Comparison of ENCODE assay signal across 11 cellular contexts in genomic region chr2:11539317-11540147, GRCh38. TPM values are rescaled to one million over a fixed set of nuclear protein-coding genes. Genes with fewer than 3 reads are reported as not detected.
A peak's percentile ranks its signal among the peaks of the same experiment; 100 is the strongest.
DNase-seq lines count a peak whose midpoint lies in the region; ATAC-seq and TF ChIP-seq lines count a peak whose summit lies in the region.
"Had no signal": no experiment of that assay in that cellular context is flagged by ENCODE, and none has a peak within 500 bp of the region (broad histone marks: within the 10 kb centered on the region; RNA-seq: fewer than 3 reads in every experiment).

No MANE protein-coding gene starts in this region.

- peaks cover 37% of the 10 kb centered on the region for H3K4me1 Mint-ChIP-seq in type B pancreatic cell (ENCODE audit: unreplicated experiment)
- no peaks in the 10 kb centered on the region for H3K4me1 Mint-ChIP-seq in activated CD4-positive, alpha-beta T cell treated with anti-CD3 and anti-CD28 coated beads, Interleukin-2, amount 10 ng/mL, durations not matched to agents 7 days and 5 days

- no peak for TF ChIP-seq POLR2A in sigmoid colon (IDR thresholded peaks at IDR 0.05)

- TF ChIP-seq CTCF in type B pancreatic cell (conservative IDR thresholded peaks at IDR 0.05) (no peak), sigmoid colon (IDR thresholded peaks at IDR 0.05) (no peak)

- H3K4me3 Mint-ChIP-seq in type B pancreatic cell = no peak overlapping the region
- H3K4me3 Mint-ChIP-seq in activated CD4-positive, alpha-beta T cell treated with anti-CD3 and anti-CD28 coated beads, Interleukin-2, amount 10 ng/mL, durations not matched to agents 7 days and 5 days = no peak overlapping the region
- H3K4me3 Mint-ChIP-seq: activated CD4-positive, alpha-beta memory T cell treated with anti-CD3 and anti-CD28 coated beads for 36 hours had no signal

- POLR2A ChIA-PET in activated CD4-positive, alpha-beta T cell treated with anti-CD3 and anti-CD28 coated beads, Interleukin-2, amount 10 ng/mL, durations not matched to agents 7 days and 5 days (lab: Charles Lee) = interaction anchor here (0.7 kb wide), 1 partner anchor 648 kb away, joined by 5 read pairs; no protein-coding TSS in a partner anchor

- peak overlapping the region in 1 of 4 donors; percentile 57 for H3K27ac ChIP-seq in sigmoid colon
- H3K27ac ChIP-seq: KMS-11 had no signal

- H3K4me3 ChIP-seq in sigmoid colon = no peak overlapping the region

- H3K4me1 ChIP-seq in sigmoid colon = peaks cover 0 to 17% (median 3%) of the 10 kb centered on the region in 4 donors

- peak; percentile 39 to 69 for DNase-seq in NCI-H526 (lab: John Stamatoyannopoulos, UW)
- no peak for DNase-seq in NCI-H526 treated with DMSO at 0.1 percent for 48 hours (lab: John Stamatoyannopoulos, UW)
- DNase-seq in SW480 (ENCODE audit: low spot score) = peak; percentile 57
- DNase-seq in left kidney (ENCODE audit: low read depth, low spot score) = peak; percentile 95
- peak; percentile 62 for DNase-seq in type B pancreatic cell (ENCODE audit: extremely low spot score, unreplicated experiment)
- no peak for DNase-seq in sigmoid colon
- DNase-seq in activated CD4-positive, alpha-beta T cell treated with anti-CD3 and anti-CD28 coated beads, Interleukin-2, amount 10 ng/mL, durations not matched to agents 7 days and 5 days = no peak
- DNase-seq: activated CD4-positive, alpha-beta memory T cell treated with anti-CD3 and anti-CD28 coated beads for 36 hours; stimulated activated CD4-positive, alpha-beta T cell treated with anti-CD3 and anti-CD28 coated beads, Interleukin-2, amount 100 ng/mL, for 24 hours had no signal

- H3K27me3 ChIP-seq in sigmoid colon = peaks cover 0 to 35% (median 4%) of the 10 kb centered on the region in 3 donors

- ATAC-seq in HG02938 (IDR thresholded peaks at IDR 0.05; ENCODE audit: unreplicated experiment) = no peak

- H3K27ac Mint-ChIP-seq in type B pancreatic cell = no peak overlapping the region
- no peak overlapping the region for H3K27ac Mint-ChIP-seq in activated CD4-positive, alpha-beta T cell treated with anti-CD3 and anti-CD28 coated beads, Interleukin-2, amount 10 ng/mL, durations not matched to agents 7 days and 5 days
- H3K27ac Mint-ChIP-seq: activated CD4-positive, alpha-beta memory T cell treated with anti-CD3 and anti-CD28 coated beads for 36 hours had no signal

- TF ChIP-seq EP300 in sigmoid colon (IDR thresholded peaks at IDR 0.05) = no peak

- peaks cover 4% of the 10 kb centered on the region for H3K36me3 Mint-ChIP-seq in type B pancreatic cell
- H3K36me3 Mint-ChIP-seq in activated CD4-positive, alpha-beta T cell treated with anti-CD3 and anti-CD28 coated beads, Interleukin-2, amount 10 ng/mL, durations not matched to agents 7 days and 5 days (ENCODE audit: low read depth) = no peaks in the 10 kb centered on the region
- H3K36me3 Mint-ChIP-seq: activated CD4-positive, alpha-beta memory T cell treated with anti-CD3 and anti-CD28 coated beads for 36 hours had no signal

- WGBS in sigmoid colon, 2 donors = 30 to 59% methylated on average over 18 of the region's 18 CpGs

- H3K9me3 Mint-ChIP-seq in type B pancreatic cell = no peaks in the 10 kb centered on the region
- H3K9me3 Mint-ChIP-seq in activated CD4-positive, alpha-beta T cell treated with anti-CD3 and anti-CD28 coated beads, Interleukin-2, amount 10 ng/mL, durations not matched to agents 7 days and 5 days = no peaks in the 10 kb centered on the region
- H3K9me3 Mint-ChIP-seq: activated CD4-positive, alpha-beta memory T cell treated with anti-CD3 and anti-CD28 coated beads for 36 hours had no signal

- no peaks in the 10 kb centered on the region for H3K36me3 ChIP-seq in sigmoid colon

- H3K9me3 ChIP-seq in sigmoid colon = no peaks in the 10 kb centered on the region

- CTCF ChIA-PET in activated CD4-positive, alpha-beta T cell treated with anti-CD3 and anti-CD28 coated beads, Interleukin-2, amount 10 ng/mL, durations not matched to agents 7 days and 5 days (lab: Charles Lee) = no interaction called here

- H3K27me3 Mint-ChIP-seq in type B pancreatic cell = peaks cover 7% of the 10 kb centered on the region
- H3K27me3 Mint-ChIP-seq in activated CD4-positive, alpha-beta T cell treated with anti-CD3 and anti-CD28 coated beads, Interleukin-2, amount 10 ng/mL, durations not matched to agents 7 days and 5 days = peaks cover 20% of the 10 kb centered on the region

- intact Hi-C loops in sigmoid colon (cut with DNase I) = no loop called here

RNA-seq across cellular contexts. Expression of gene GREB1, which starts 5.7 kb away (rescaled TPM):
- total RNA-seq in type B pancreatic cell (ENCODE audit: low replicate concordance) = 7.5 and 50.5 TPM in 2 replicates
- 1 to 10 TPM in 3 of 4 donors, under 1 TPM in 1; 0.71 to 2.5 (median 1.6) TPM for total RNA-seq in sigmoid colon
- under 1 TPM in 2 of 3 donors, not detected in 1; 0.28 to 0.46 TPM for polyA plus RNA-seq in sigmoid colon
- total RNA-seq in activated CD4-positive, alpha-beta T cell treated with anti-CD3 and anti-CD28 coated beads, Interleukin-2, amount 10 ng/mL, durations not matched to agents 7 days and 5 days = under 1 TPM; 0.10 to 0.29 TPM

Comparison
In these comparisons a context has a peak if more than half of its experiments do, and no peak if none do; other contexts are left out.
1. DNase-seq: peak in NCI-H526 (2 of 2), SW480 (single experiment), left kidney (single experiment) and type B pancreatic cell (single experiment); none in NCI-H526 treated with DMSO at 0.1 percent for 48 hours (single experiment), sigmoid colon (single experiment) and activated CD4-positive, alpha-beta T cell treated with anti-CD3 and anti-CD28 coated beads, Interleukin-2, amount 10 ng/mL, durations not matched to agents 7 days and 5 days (single experiment).